16 cellular contexts compared by ENCODE assay signal in genomic region chr7:86574006-86574405, GRCh38.
DNase-seq lines count a peak whose midpoint lies in the region; FAIRE-seq and TF ChIP-seq lines count a peak whose summit lies in the region.
"Had no signal": no experiment of that assay in that cellular context is flagged by ENCODE, and none has a peak within 500 bp of the region (broad histone marks: within the 10 kb centered on the region; RNA-seq: fewer than 3 reads in every experiment).

No MANE protein-coding gene starts in this region.

- no peak overlapping the region for H4K91ac ChIP-seq in H9 (ENCODE audit: insufficient read length, low read depth, low read length)

- H4K20me1 ChIP-seq in H9 (ENCODE audit: control insufficient read depth, insufficient read depth, insufficient read length): no peaks in the 10 kb centered on the region

- no peak for TF ChIP-seq CTCF in H9 (conservative IDR thresholded peaks at IDR 0.05)
- no peak for TF ChIP-seq CTCF in kidney (IDR thresholded peaks at IDR 0.05; ENCODE audit: borderline replicate concordance, extremely low read depth, insufficient read depth)
- no peak for TF ChIP-seq CTCF in brain microvascular endothelial cell (IDR thresholded peaks at IDR 0.05; ENCODE audit: low read depth, low read length, missing control alignments)

- no peak overlapping the region for H2BK5ac ChIP-seq in H9 (ENCODE audit: insufficient read length, low read length)

- no peak overlapping the region for H3K23ac ChIP-seq in H9 (ENCODE audit: insufficient read length, low read depth, low read length)

- H2BK15ac ChIP-seq in H9 (ENCODE audit: low read depth, low read length): no peak overlapping the region

- no peaks in the 10 kb centered on the region for H3K4me1 Mint-ChIP-seq in H9
- H3K4me1 Mint-ChIP-seq: CD4-positive, alpha-beta memory T cell had no signal

- H3K27ac ChIP-seq in H9 (ENCODE audit: insufficient read length, low read depth, low read length) (no peak overlapping the region), kidney (ENCODE audit: low read depth in 2 of 2, low read length in 2 of 2) (no peak overlapping the region), brain microvascular endothelial cell (no peak overlapping the region), caudate nucleus (ENCODE audit: low read depth, low read length) (no peak overlapping the region)
- H3K27ac ChIP-seq: A549, C4-2B had no signal

- H3K18ac ChIP-seq in H9 (ENCODE audit: insufficient read length, low read depth, low read length): no peak overlapping the region

- no peak overlapping the region for H2AFZ ChIP-seq in H9 (ENCODE audit: low read length)

- H3K36me3 ChIP-seq in kidney (ENCODE audit: control insufficient read depth in 1 of 2, insufficient read depth in 2 of 2, low read length in 2 of 2) (no peaks in the 10 kb centered on the region), brain microvascular endothelial cell (replicated peaks) (no peaks in the 10 kb centered on the region)
- H3K36me3 ChIP-seq: BE2C had no signal

- H3T11ph ChIP-seq in H9 (ENCODE audit: low read length): no peak overlapping the region

- H3K9ac ChIP-seq in H9 (ENCODE audit: extremely low read depth, insufficient read length, low read length) (no peak overlapping the region), kidney (ENCODE audit: low read length in 2 of 2) (no peak overlapping the region)

- no peak overlapping the region for H2BK20ac ChIP-seq in H9 (ENCODE audit: low read depth, low read length, poor library complexity, severe bottlenecking)

- H3K79me2 ChIP-seq in H9 (ENCODE audit: insufficient read depth, low read length): no peaks in the 10 kb centered on the region

- no peak overlapping the region for H3K27ac Mint-ChIP-seq in H9
- H3K27ac Mint-ChIP-seq: CD4-positive, alpha-beta memory T cell had no signal

- no peaks in the 10 kb centered on the region; the same call in 1 of the 2 replicates for H3K27me3 Mint-ChIP-seq in H9 (ENCODE audit: low read depth)
- H3K27me3 Mint-ChIP-seq: CD4-positive, alpha-beta memory T cell had no signal

- H3K4me3 ChIP-seq in kidney (ENCODE audit: low read length in 2 of 2) (no peak overlapping the region), brain microvascular endothelial cell (ENCODE audit: low read depth, low read length) (no peak overlapping the region)
- H3K4me3 ChIP-seq: A549 had no signal

- no peak overlapping the region for H3K56ac ChIP-seq in H9 (ENCODE audit: insufficient read length, low read depth, low read length)

- no peaks in the 10 kb centered on the region for H3K79me1 ChIP-seq in H9 (ENCODE audit: insufficient read depth, low read depth, low read length, poor library complexity, severe bottlenecking)

- H3K9me3 ChIP-seq in H9 (ENCODE audit: control insufficient read depth, low read depth, low read length) (no peaks in the 10 kb centered on the region), kidney (ENCODE audit: control insufficient read depth in 1 of 2, low read length in 2 of 2) (no peaks in the 10 kb centered on the region)
- H3K9me3 ChIP-seq: A549, BE2C had no signal

- intact Hi-C loops in kidney (cut with DNase I): no loop called here

- no peaks in the 10 kb centered on the region for H3K4me1 ChIP-seq in H9 (ENCODE audit: insufficient read depth, low read length)
- H3K4me1 ChIP-seq in kidney (ENCODE audit: control insufficient read depth in 1 of 2, insufficient read depth in 1 of 2, low read depth in 1 of 2, low read length in 2 of 2): no peaks in the 10 kb centered on the region
- H3K4me1 ChIP-seq: A549, BE2C had no signal

- H2AK5ac ChIP-seq in H9 (ENCODE audit: insufficient read length, low read length): no peak overlapping the region

- no peak overlapping the region for H3K14ac ChIP-seq in H9 (ENCODE audit: insufficient read depth, low read length)

- H3K9me3 Mint-ChIP-seq in H9: no peaks in the 10 kb centered on the region; a peak in 2 of 5 replicates

- H3K4me3 Mint-ChIP-seq in H9: no peak overlapping the region
- H3K4me3 Mint-ChIP-seq: CD4-positive, alpha-beta memory T cell had no signal

- no peak overlapping the region for H4K5ac ChIP-seq in H9 (ENCODE audit: insufficient read length, low read depth, low read length)

- no peak overlapping the region for H4K8ac ChIP-seq in H9 (replicated peaks; ENCODE audit: insufficient read length, low read depth, low read length)

- no peak overlapping the region for H3K4me2 ChIP-seq in H9 (ENCODE audit: insufficient read depth, insufficient read length, low read length)
- H3K4me2 ChIP-seq: A549 had no signal

- no peak for FAIRE-seq in kidney (lab: Jason Lieb, UNC)
- FAIRE-seq: A549, GM12892, H54 had no signal

- H2BK12ac ChIP-seq in H9 (ENCODE audit: insufficient read length, low read depth, low read length): no peak overlapping the region

- no peak overlapping the region for H2BK120ac ChIP-seq in H9 (ENCODE audit: low read depth, low read length, poor library complexity, severe bottlenecking)

- in situ Hi-C loops in brain microvascular endothelial cell (cut with HindIII; ENCODE audit: low pct_ligation_motif_present, low sequenced_read_pairs): no loop called here

- H3K4ac ChIP-seq in H9 (ENCODE audit: low read depth, low read length): no peak overlapping the region

- no peaks in the 10 kb centered on the region for H3K36me3 Mint-ChIP-seq in H9 (ENCODE audit: insufficient read depth in 1 of 3, low read depth in 3 of 3)
- H3K36me3 Mint-ChIP-seq: CD4-positive, alpha-beta memory T cell had no signal

- H3K27me3 ChIP-seq in H9 (ENCODE audit: insufficient read depth, low read length): no peaks in the 10 kb centered on the region
- H3K27me3 ChIP-seq in brain microvascular endothelial cell (replicated peaks): no peaks in the 10 kb centered on the region
- H3K27me3 ChIP-seq: BE2C had no signal

- no peaks in the 10 kb centered on the region for H3K23me2 ChIP-seq in H9 (ENCODE audit: insufficient read length, low read depth, low read length, poor library complexity, severe bottlenecking)

- WGBS in H9 (ENCODE audit: extremely low coverage, insufficient read length, low lambda C conversion rate): no CpG with 5 or more reads among the region's 9 CpGs

- DNase-seq in ELF-1 (ENCODE audit: low read depth, low spot score): peak; percentile 14
- DNase-seq in H9: peak; percentile 45
- DNase-seq in SK-N-DZ (ENCODE audit: low spot score): peak; percentile 54
- peak; percentile 44 for DNase-seq in kidney
- DNase-seq in stimulated activated CD4-positive, alpha-beta T cell treated with anti-CD3 and anti-CD28 coated beads, Interleukin-4, amount 100 ng/mL, for 24 hours: no peak
- no peak for DNase-seq in brain microvascular endothelial cell
- DNase-seq in caudate nucleus (lab: John Stamatoyannopoulos, UW): no peak
- DNase-seq: BE2C; CD4-positive, alpha-beta memory T cell; DMS79; EL; GDM1 had no signal

Comparison
In these comparisons a context has a peak if more than half of its experiments do, and no peak if none do; other contexts are left out.
1. DNase-seq: peak in ELF-1 (single experiment), H9 (single experiment), SK-N-DZ (single experiment) and kidney (single experiment); none in stimulated activated CD4-positive, alpha-beta T cell treated with anti-CD3 and anti-CD28 coated beads, Interleukin-4, amount 100 ng/mL, for 24 hours (single experiment), brain microvascular endothelial cell (single experiment) and caudate nucleus (0 of 61).